1 cellular context compared by ENCODE assay signal in genomic region chr10:28266449-28267224, GRCh38.
TF ChIP-seq lines count a peak whose summit lies in the region.

No MANE protein-coding gene starts in this region.

TF ChIP-seq in K562, 482 proteins besides CTCF, POLR2A, EP300 and RAD21:
- no peak for TF ChIP-seq ARHGAP35 (IDR thresholded peaks at IDR 0.05; ENCODE audit: partially characterized antibody)
- TF ChIP-seq ZZZ3 (IDR thresholded peaks at IDR 0.05) = no peak
- peak; percentile 77 for TF ChIP-seq ZBTB40 (IDR thresholded peaks at IDR 0.05)
- no peak for TF ChIP-seq ZBTB40 (CRISPR knock-in tag; IDR thresholded peaks at IDR 0.05)
